ENCODE assay signal across 1 cellular context in the genomic region with DNA sequence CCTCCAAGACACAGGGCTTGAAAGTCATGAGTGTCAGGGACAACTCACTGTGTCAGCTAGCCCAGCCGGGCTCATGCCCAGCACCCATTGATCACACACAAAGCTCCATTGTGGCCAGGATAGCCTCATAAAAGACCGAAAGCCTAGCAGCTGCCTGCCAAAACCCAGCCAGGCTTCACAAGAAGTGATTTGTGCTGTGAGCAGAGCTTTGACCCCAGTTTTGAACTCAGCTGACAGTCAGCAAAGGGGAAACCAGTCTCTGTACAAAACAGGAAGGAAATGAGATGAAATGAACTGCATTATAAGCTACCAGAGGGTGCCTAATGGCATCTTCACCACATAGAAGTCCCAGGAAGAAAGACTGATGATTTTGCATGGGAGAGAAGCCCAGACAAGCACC.
TF ChIP-seq lines count a peak whose summit lies in the region.

No MANE protein-coding gene starts in this region.

TF ChIP-seq in HepG2, 621 proteins besides CTCF, POLR2A, EP300 and RAD21 (continued from another document):
- TF ChIP-seq, protein P1, sequence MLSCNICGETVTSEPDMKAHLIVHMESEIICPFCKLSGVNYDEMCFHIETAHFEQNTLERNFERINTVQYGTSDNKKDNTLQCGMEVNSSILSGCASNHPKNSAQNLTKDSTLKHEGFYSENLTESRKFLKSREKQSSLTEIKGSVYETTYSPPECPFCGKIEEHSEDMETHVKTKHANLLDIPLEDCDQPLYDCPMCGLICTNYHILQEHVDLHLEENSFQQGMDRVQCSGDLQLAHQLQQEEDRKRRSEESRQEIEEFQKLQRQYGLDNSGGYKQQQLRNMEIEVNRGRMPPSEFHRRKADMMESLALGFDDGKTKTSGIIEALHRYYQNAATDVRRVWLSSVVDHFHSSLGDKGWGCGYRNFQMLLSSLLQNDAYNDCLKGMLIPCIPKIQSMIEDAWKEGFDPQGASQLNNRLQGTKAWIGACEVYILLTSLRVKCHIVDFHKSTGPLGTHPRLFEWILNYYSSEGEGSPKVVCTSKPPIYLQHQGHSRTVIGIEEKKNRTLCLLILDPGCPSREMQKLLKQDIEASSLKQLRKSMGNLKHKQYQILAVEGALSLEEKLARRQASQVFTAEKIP (CRISPR knock-in tag; IDR thresholded peaks at IDR 0.05; ENCODE audit: borderline replicate concordance) = no peak
- TF ChIP-seq, protein P2, sequence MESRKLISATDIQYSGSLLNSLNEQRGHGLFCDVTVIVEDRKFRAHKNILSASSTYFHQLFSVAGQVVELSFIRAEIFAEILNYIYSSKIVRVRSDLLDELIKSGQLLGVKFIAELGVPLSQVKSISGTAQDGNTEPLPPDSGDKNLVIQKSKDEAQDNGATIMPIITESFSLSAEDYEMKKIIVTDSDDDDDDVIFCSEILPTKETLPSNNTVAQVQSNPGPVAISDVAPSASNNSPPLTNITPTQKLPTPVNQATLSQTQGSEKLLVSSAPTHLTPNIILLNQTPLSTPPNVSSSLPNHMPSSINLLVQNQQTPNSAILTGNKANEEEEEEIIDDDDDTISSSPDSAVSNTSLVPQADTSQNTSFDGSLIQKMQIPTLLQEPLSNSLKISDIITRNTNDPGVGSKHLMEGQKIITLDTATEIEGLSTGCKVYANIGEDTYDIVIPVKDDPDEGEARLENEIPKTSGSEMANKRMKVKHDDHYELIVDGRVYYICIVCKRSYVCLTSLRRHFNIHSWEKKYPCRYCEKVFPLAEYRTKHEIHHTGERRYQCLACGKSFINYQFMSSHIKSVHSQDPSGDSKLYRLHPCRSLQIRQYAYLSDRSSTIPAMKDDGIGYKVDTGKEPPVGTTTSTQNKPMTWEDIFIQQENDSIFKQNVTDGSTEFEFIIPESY (CRISPR knock-in tag; IDR thresholded peaks at IDR 0.05) = no peak
- TF ChIP-seq SIX4 (CRISPR knock-in tag; IDR thresholded peaks at IDR 0.05) (no peak), ZNF552 (CRISPR knock-in tag; IDR thresholded peaks at IDR 0.05; ENCODE audit: borderline replicate concordance) (no peak), SOX13 (IDR thresholded peaks at IDR 0.05) (no peak), SOX13 (CRISPR knock-in tag; conservative IDR thresholded peaks at IDR 0.05 in 1 of 2, IDR thresholded peaks at IDR 0.05 in 1 of 2) (no peak), TSC22D2 (CRISPR knock-in tag; IDR thresholded peaks at IDR 0.05; ENCODE audit: borderline replicate concordance) (no peak), SKI (IDR thresholded peaks at IDR 0.05; ENCODE audit: partially characterized antibody) (no peak), KAT8 (CRISPR knock-in tag; IDR thresholded peaks at IDR 0.05) (no peak), SP2 (CRISPR knock-in tag; IDR thresholded peaks at IDR 0.05) (no peak)
- TF ChIP-seq, protein P3, sequence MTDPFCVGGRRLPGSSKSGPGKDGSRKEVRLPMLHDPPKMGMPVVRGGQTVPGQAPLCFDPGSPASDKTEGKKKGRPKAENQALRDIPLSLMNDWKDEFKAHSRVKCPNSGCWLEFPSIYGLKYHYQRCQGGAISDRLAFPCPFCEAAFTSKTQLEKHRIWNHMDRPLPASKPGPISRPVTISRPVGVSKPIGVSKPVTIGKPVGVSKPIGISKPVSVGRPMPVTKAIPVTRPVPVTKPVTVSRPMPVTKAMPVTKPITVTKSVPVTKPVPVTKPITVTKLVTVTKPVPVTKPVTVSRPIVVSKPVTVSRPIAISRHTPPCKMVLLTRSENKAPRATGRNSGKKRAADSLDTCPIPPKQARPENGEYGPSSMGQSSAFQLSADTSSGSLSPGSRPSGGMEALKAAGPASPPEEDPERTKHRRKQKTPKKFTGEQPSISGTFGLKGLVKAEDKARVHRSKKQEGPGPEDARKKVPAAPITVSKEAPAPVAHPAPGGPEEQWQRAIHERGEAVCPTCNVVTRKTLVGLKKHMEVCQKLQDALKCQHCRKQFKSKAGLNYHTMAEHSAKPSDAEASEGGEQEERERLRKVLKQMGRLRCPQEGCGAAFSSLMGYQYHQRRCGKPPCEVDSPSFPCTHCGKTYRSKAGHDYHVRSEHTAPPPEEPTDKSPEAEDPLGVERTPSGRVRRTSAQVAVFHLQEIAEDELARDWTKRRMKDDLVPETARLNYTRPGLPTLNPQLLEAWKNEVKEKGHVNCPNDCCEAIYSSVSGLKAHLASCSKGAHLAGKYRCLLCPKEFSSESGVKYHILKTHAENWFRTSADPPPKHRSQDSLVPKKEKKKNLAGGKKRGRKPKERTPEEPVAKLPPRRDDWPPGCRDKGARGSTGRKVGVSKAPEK (CRISPR knock-in tag; IDR thresholded peaks at IDR 0.05; ENCODE audit: borderline replicate concordance) = no peak
- TF ChIP-seq, protein P4, sequence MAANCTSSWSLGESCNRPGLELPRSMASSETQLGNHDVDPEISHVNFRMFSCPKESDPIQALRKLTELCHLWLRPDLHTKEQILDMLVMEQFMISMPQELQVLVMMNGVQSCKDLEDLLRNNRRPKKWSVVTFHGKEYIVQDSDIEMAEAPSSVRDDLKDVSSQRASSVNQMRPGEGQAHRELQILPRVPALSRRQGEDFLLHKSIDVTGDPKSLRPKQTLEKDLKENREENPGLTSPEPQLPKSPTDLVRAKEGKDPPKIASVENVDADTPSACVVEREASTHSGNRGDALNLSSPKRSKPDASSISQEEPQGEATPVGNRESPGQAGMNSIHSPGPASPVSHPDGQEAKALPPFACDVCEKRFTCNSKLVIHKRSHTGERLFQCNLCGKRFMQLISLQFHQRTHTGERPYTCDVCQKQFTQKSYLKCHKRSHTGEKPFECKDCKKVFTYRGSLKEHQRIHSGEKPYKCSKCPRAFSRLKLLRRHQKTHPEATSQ (CRISPR knock-in tag; IDR thresholded peaks at IDR 0.05; ENCODE audit: borderline replicate concordance) = no peak
- TF ChIP-seq, protein P5, sequence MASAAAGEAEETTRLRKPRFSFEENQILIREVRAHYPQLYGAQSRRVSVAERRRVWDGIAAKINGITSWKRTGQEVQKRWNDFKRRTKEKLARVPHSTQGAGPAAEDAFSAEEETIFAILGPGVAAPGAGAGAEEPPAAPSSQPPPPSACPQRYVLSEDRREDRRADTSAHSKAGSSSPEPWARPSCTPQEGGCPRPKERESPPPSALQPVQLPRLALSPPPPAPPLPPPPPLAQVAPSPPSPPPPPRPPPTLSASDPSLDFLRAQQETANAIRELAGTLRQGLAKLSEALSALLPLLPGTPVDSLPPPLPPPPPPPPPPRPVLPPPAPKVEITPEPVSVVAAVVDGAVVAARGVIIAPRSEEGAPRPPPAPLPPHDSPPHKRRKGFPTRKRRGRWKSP (CRISPR knock-in tag; IDR thresholded peaks at IDR 0.05) = no peak
